In the genomic region with DNA sequence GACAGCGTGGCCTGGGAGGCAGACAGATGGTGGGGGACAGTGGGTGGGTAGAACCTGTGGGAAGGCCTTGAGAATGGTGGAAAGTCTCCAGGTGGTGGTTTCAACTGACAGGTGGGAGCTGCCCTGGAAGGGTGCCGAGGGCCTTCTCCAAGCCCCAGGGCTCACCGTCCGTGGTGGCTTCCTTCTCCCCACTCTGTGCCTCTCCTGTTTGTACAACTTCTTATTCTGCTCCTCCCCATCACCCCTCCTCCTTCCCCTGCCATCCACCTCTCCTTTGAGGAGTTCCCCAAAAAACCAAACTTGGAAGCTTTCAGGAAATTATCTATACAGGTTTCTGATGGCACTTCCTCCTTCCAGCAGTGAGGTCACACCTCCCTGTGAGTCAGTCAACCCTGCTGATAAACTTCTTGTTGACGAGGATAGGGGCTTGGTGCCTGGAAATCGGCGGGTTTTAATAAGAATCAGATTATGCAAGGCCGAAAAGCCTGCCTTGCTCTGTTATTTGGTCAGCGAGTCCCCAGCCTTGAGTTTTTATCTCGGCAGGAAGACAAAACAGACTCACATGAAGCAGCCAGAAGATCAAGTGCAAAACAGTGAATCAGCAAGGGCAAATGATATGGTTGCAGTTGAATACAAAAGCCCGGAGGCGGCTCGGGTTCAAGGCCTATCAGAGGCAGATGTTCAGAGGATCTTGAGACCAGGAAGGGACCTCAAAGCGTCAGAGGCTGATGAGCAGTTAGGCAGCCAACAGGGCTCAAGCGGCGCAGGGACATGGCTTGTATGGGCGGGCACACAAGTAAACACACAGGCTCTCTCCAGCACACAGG, we compare ENCODE assay signal across 8 cellular contexts. TPM values are rescaled to one million over a fixed set of nuclear protein-coding genes. Genes with fewer than 3 reads are reported as not detected.
DNase-seq lines count a peak whose midpoint lies in the region; FAIRE-seq and TF ChIP-seq lines count a peak whose summit lies in the region.

No MANE protein-coding gene starts in this region.

- DNase-seq in GM12891 (ENCODE audit: insufficient read length, low spot score) = no peak
- peak; percentile 53 for DNase-seq in RPMI7951 (ENCODE audit: low read depth)
- DNase-seq in erythroblast (lab: John Stamatoyannopoulos, UW) = peak; percentile 98
- no peak for DNase-seq in osteocyte (ENCODE audit: extremely low spot score, unreplicated experiment)
- DNase-seq in kidney glomerular epithelial cell (lab: John Stamatoyannopoulos, UW) = no peak
- no peak for DNase-seq in amygdala (lab: John Stamatoyannopoulos, UW)
- DNase-seq in SHP77 (lab: John Stamatoyannopoulos, UW) = no peak
- no peak for DNase-seq in DMS79 treated with DMSO at 0.1 percent for 48 hours (lab: John Stamatoyannopoulos, UW)

- H3K4me3 Mint-ChIP-seq in osteocyte (ENCODE audit: unreplicated experiment) = no peak overlapping the region

- FAIRE-seq in GM12891 (lab: Jason Lieb, UNC) = no peak

- peaks cover 9% of the 10 kb centered on the region for H3K36me3 Mint-ChIP-seq in osteocyte (ENCODE audit: unreplicated experiment)

- H3K4me1 Mint-ChIP-seq in osteocyte (ENCODE audit: unreplicated experiment) = peaks cover 66% of the 10 kb centered on the region

- H3K9me3 Mint-ChIP-seq in osteocyte (ENCODE audit: unreplicated experiment) = no peaks in the 10 kb centered on the region

- TF ChIP-seq POLR2A in GM12891 (IDR thresholded peaks at IDR 0.05; ENCODE audit: low read depth, low read length) (no peak), erythroblast (IDR thresholded peaks at IDR 0.05; ENCODE audit: low read length) (peak; percentile 85)

- no peak for TF ChIP-seq CTCF in osteocyte (IDR thresholded peaks at IDR 0.05)

- H3K27me3 Mint-ChIP-seq in osteocyte (ENCODE audit: unreplicated experiment) = no peaks in the 10 kb centered on the region

- H3K27ac Mint-ChIP-seq in osteocyte (ENCODE audit: unreplicated experiment) = peak overlapping the region; percentile 63

TF ChIP-seq in GM12891, 5 proteins besides CTCF, POLR2A, EP300 and RAD21:
- TF ChIP-seq POLR2AphosphoS5 (IDR thresholded peaks at IDR 0.05; ENCODE audit: low read depth, low read length) (no peak), SPI1 (IDR thresholded peaks at IDR 0.05; ENCODE audit: low read depth, low read length) (0 out of 2 replicates have a peak, but pooled peaks have one; percentile 34)

RNA-seq across cellular contexts. Expression of gene ST3GAL4, which starts 9.5 kb away (rescaled TPM):
- 3.5 TPM for polyA plus RNA-seq in GM12891 (2012; ENCODE audit: low read depth, missing spikeins)
- total RNA-seq in RPMI7951 (2014; rRNA removed; shearing (Covaris generic)) = 99.7 and 108 TPM in 2 replicates
- 73.1 and 74.8 TPM in 2 replicates for total RNA-seq in osteocyte

RNA-seq across cellular contexts. Expression of gene DCPS, which starts 42.1 kb away (rescaled TPM):
- polyA plus RNA-seq in GM12891 (2012; ENCODE audit: low read depth, missing spikeins) = 45.3 TPM
- total RNA-seq in RPMI7951 (2014; rRNA removed; shearing (Covaris generic)) = 41.7 and 50.0 TPM in 2 replicates
- 11.2 and 15.2 TPM in 2 replicates for total RNA-seq in osteocyte

Comparison
In these comparisons a context has a peak if more than half of its experiments do, and no peak if none do; other contexts are left out.
1. DNase-seq: peak in RPMI7951 (single experiment) and erythroblast (2 of 2); none in GM12891 (single experiment), osteocyte (single experiment), kidney glomerular epithelial cell (single experiment), amygdala (0 of 56), SHP77 (0 of 2) and DMS79 treated with DMSO at 0.1 percent for 48 hours (single experiment).